ENCODE assay signal across 24 cellular contexts in genomic region chr21:23612210-23612609, GRCh38.
"Had no signal": no experiment of that assay in that cellular context is flagged by ENCODE, and none has a peak within 500 bp of the region (broad histone marks: within the 10 kb centered on the region; RNA-seq: fewer than 3 reads in every experiment).

No MANE protein-coding gene starts in this region.

- H3K9me3 ChIP-seq: esophagus squamous epithelium, gastrocnemius medialis, heart right ventricle, left lung, lower lobe of right lung had no signal

- H3K27ac ChIP-seq: coronary artery, dorsolateral prefrontal cortex, esophagus squamous epithelium, gastrocnemius medialis, heart right ventricle, left lung, lower lobe of right lung had no signal

- FAIRE-seq: colon, endothelial cell of umbilical vein, islet of Langerhans, keratinocyte had no signal

- H3K4me1 ChIP-seq: esophagus squamous epithelium, gastrocnemius medialis, heart right ventricle, left lung, lower lobe of right lung had no signal

- H3K36me3 ChIP-seq: esophagus squamous epithelium, gastrocnemius medialis, heart right ventricle, left lung, lower lobe of right lung had no signal

- DNase-seq: dermis blood vessel endothelial cell; dorsolateral prefrontal cortex; effector CD4-positive, alpha-beta T cell; effector memory CD4-positive, alpha-beta T cell; esophagus squamous epithelium; foreskin fibroblast; foreskin melanocyte; gastrocnemius medialis; glutamatergic neuron; head of caudate nucleus; heart right ventricle; hippocampal formation; left cardiac atrium; left lung; left ventricle myocardium superior; lower lobe of right lung; mesenchymal stem cell; mucosa of descending colon; naive B cell had no signal

- H3K4me3 ChIP-seq: coronary artery, dorsolateral prefrontal cortex, esophagus squamous epithelium, gastrocnemius medialis, heart right ventricle, left lung, lower lobe of right lung, mucosa of descending colon had no signal

- H3K27me3 ChIP-seq: dorsolateral prefrontal cortex, esophagus squamous epithelium, gastrocnemius medialis, heart right ventricle, left lung had no signal
